ENCODE assay signal across 1 cellular context in genomic region chr4:25291158-25291733, GRCh38.
TF ChIP-seq lines count a peak whose summit lies in the region.

No MANE protein-coding gene starts in this region.

TF ChIP-seq in HEK293T, 16 proteins besides CTCF, POLR2A, EP300 and RAD21 (continued from another document):
- TF ChIP-seq SUZ12 (IDR thresholded peaks at IDR 0.05) = no peak
TF ChIP-seq in HEK293T: peak in this region for 0.
